1 cellular context compared by ENCODE assay signal in genomic region chr7:10973061-10973941, GRCh38.
TF ChIP-seq lines count a peak whose summit lies in the region.

A gene with protein sequence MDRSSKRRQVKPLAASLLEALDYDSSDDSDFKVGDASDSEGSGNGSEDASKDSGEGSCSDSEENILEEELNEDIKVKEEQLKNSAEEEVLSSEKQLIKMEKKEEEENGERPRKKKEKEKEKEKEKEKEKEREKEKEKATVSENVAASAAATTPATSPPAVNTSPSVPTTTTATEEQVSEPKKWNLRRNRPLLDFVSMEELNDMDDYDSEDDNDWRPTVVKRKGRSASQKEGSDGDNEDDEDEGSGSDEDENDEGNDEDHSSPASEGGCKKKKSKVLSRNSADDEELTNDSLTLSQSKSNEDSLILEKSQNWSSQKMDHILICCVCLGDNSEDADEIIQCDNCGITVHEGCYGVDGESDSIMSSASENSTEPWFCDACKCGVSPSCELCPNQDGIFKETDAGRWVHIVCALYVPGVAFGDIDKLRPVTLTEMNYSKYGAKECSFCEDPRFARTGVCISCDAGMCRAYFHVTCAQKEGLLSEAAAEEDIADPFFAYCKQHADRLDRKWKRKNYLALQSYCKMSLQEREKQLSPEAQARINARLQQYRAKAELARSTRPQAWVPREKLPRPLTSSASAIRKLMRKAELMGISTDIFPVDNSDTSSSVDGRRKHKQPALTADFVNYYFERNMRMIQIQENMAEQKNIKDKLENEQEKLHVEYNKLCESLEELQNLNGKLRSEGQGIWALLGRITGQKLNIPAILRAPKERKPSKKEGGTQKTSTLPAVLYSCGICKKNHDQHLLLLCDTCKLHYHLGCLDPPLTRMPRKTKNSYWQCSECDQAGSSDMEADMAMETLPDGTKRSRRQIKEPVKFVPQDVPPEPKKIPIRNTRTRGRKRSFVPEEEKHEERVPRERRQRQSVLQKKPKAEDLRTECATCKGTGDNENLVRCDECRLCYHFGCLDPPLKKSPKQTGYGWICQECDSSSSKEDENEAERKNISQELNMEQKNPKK (plus strand): TSS chr7:10973872. CDS start chr7:10974324, 452 bp downstream.

TF ChIP-seq in HepG2, 621 proteins besides CTCF, POLR2A, EP300 and RAD21 (continued from another document and continues in another):
- TF ChIP-seq, protein P1, sequence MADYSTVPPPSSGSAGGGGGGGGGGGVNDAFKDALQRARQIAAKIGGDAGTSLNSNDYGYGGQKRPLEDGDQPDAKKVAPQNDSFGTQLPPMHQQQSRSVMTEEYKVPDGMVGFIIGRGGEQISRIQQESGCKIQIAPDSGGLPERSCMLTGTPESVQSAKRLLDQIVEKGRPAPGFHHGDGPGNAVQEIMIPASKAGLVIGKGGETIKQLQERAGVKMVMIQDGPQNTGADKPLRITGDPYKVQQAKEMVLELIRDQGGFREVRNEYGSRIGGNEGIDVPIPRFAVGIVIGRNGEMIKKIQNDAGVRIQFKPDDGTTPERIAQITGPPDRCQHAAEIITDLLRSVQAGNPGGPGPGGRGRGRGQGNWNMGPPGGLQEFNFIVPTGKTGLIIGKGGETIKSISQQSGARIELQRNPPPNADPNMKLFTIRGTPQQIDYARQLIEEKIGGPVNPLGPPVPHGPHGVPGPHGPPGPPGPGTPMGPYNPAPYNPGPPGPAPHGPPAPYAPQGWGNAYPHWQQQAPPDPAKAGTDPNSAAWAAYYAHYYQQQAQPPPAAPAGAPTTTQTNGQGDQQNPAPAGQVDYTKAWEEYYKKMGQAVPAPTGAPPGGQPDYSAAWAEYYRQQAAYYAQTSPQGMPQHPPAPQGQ (CRISPR knock-in tag; IDR thresholded peaks at IDR 0.05; ENCODE audit: borderline replicate concordance): no peak
- TF ChIP-seq, protein P2, sequence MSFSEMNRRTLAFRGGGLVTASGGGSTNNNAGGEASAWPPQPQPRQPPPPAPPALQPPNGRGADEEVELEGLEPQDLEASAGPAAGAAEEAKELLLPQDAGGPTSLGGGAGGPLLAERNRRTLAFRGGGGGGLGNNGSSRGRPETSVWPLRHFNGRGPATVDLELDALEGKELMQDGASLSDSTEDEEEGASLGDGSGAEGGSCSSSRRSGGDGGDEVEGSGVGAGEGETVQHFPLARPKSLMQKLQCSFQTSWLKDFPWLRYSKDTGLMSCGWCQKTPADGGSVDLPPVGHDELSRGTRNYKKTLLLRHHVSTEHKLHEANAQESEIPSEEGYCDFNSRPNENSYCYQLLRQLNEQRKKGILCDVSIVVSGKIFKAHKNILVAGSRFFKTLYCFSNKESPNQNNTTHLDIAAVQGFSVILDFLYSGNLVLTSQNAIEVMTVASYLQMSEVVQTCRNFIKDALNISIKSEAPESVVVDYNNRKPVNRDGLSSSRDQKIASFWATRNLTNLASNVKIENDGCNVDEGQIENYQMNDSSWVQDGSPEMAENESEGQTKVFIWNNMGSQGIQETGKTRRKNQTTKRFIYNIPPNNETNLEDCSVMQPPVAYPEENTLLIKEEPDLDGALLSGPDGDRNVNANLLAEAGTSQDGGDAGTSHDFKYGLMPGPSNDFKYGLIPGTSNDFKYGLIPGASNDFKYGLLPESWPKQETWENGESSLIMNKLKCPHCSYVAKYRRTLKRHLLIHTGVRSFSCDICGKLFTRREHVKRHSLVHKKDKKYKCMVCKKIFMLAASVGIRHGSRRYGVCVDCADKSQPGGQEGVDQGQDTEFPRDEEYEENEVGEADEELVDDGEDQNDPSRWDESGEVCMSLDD (CRISPR knock-in tag; IDR thresholded peaks at IDR 0.05; ENCODE audit: borderline replicate concordance): no peak
- TF ChIP-seq DPF2 (CRISPR knock-in tag; IDR thresholded peaks at IDR 0.05; ENCODE audit: borderline replicate concordance, low read depth): no peak
- TF ChIP-seq ZFP62 (CRISPR knock-in tag; IDR thresholded peaks at IDR 0.05): no peak
- TF ChIP-seq, protein P3, sequence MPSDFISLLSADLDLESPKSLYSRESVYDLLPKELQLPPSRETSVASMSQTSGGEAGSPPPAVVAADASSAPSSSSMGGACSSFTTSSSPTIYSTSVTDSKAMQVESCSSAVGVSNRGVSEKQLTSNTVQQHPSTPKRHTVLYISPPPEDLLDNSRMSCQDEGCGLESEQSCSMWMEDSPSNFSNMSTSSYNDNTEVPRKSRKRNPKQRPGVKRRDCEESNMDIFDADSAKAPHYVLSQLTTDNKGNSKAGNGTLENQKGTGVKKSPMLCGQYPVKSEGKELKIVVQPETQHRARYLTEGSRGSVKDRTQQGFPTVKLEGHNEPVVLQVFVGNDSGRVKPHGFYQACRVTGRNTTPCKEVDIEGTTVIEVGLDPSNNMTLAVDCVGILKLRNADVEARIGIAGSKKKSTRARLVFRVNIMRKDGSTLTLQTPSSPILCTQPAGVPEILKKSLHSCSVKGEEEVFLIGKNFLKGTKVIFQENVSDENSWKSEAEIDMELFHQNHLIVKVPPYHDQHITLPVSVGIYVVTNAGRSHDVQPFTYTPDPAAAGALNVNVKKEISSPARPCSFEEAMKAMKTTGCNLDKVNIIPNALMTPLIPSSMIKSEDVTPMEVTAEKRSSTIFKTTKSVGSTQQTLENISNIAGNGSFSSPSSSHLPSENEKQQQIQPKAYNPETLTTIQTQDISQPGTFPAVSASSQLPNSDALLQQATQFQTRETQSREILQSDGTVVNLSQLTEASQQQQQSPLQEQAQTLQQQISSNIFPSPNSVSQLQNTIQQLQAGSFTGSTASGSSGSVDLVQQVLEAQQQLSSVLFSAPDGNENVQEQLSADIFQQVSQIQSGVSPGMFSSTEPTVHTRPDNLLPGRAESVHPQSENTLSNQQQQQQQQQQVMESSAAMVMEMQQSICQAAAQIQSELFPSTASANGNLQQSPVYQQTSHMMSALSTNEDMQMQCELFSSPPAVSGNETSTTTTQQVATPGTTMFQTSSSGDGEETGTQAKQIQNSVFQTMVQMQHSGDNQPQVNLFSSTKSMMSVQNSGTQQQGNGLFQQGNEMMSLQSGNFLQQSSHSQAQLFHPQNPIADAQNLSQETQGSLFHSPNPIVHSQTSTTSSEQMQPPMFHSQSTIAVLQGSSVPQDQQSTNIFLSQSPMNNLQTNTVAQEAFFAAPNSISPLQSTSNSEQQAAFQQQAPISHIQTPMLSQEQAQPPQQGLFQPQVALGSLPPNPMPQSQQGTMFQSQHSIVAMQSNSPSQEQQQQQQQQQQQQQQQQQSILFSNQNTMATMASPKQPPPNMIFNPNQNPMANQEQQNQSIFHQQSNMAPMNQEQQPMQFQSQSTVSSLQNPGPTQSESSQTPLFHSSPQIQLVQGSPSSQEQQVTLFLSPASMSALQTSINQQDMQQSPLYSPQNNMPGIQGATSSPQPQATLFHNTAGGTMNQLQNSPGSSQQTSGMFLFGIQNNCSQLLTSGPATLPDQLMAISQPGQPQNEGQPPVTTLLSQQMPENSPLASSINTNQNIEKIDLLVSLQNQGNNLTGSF (CRISPR knock-in tag; IDR thresholded peaks at IDR 0.05): no peak
- TF ChIP-seq PAX8 (CRISPR knock-in tag; IDR thresholded peaks at IDR 0.05; ENCODE audit: borderline replicate concordance): no peak
- TF ChIP-seq, protein P4, sequence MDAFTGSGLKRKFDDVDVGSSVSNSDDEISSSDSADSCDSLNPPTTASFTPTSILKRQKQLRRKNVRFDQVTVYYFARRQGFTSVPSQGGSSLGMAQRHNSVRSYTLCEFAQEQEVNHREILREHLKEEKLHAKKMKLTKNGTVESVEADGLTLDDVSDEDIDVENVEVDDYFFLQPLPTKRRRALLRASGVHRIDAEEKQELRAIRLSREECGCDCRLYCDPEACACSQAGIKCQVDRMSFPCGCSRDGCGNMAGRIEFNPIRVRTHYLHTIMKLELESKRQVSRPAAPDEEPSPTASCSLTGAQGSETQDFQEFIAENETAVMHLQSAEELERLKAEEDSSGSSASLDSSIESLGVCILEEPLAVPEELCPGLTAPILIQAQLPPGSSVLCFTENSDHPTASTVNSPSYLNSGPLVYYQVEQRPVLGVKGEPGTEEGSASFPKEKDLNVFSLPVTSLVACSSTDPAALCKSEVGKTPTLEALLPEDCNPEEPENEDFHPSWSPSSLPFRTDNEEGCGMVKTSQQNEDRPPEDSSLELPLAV (CRISPR knock-in tag; conservative IDR thresholded peaks at IDR 0.05; ENCODE audit: low read depth): no peak
- no peak for TF ChIP-seq LCORL (IDR thresholded peaks at IDR 0.05)
- TF ChIP-seq LCORL (CRISPR knock-in tag; IDR thresholded peaks at IDR 0.05): peak; percentile 5; the same call in 1 of the 2 replicates
- peak; percentile 75 to 82 for TF ChIP-seq NR2F1 (CRISPR knock-in tag; IDR thresholded peaks at IDR 0.05)
- no peak for TF ChIP-seq JUN (CRISPR knock-in tag; IDR thresholded peaks at IDR 0.05)
- TF ChIP-seq ZNF33B (CRISPR knock-in tag; IDR thresholded peaks at IDR 0.05): 0 out of 2 replicates have a peak, but pooled peaks have one; percentile 57
- peak; percentile 28; the same call in 1 of the 2 replicates for TF ChIP-seq FOXK1 (CRISPR knock-in tag; IDR thresholded peaks at IDR 0.05; ENCODE audit: borderline replicate concordance, low read depth)
- TF ChIP-seq WIZ (CRISPR knock-in tag; IDR thresholded peaks at IDR 0.05): no peak
- TF ChIP-seq HNF4G (IDR thresholded peaks at IDR 0.05; ENCODE audit: borderline replicate concordance, low read depth, low read length): peak; percentile 91
- TF ChIP-seq HNF4G (CRISPR knock-in tag; IDR thresholded peaks at IDR 0.05; ENCODE audit: borderline replicate concordance, low read depth): peak; percentile 65; the same call in 1 of the 2 replicates
- TF ChIP-seq, protein P5, sequence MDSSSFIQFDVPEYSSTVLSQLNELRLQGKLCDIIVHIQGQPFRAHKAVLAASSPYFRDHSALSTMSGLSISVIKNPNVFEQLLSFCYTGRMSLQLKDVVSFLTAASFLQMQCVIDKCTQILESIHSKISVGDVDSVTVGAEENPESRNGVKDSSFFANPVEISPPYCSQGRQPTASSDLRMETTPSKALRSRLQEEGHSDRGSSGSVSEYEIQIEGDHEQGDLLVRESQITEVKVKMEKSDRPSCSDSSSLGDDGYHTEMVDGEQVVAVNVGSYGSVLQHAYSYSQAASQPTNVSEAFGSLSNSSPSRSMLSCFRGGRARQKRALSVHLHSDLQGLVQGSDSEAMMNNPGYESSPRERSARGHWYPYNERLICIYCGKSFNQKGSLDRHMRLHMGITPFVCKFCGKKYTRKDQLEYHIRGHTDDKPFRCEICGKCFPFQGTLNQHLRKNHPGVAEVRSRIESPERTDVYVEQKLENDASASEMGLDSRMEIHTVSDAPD (CRISPR knock-in tag; IDR thresholded peaks at IDR 0.05): no peak
- TF ChIP-seq FOXP1 (IDR thresholded peaks at IDR 0.05): no peak
- no peak for TF ChIP-seq FOXP1 (CRISPR knock-in tag; IDR thresholded peaks at IDR 0.05)
- TF ChIP-seq SATB2 (CRISPR knock-in tag; IDR thresholded peaks at IDR 0.05): no peak
- peak; percentile 67; the same call in 1 of the 2 replicates for TF ChIP-seq ZNF235 (CRISPR knock-in tag; IDR thresholded peaks at IDR 0.05; ENCODE audit: borderline replicate concordance)
- TF ChIP-seq KLF16 (CRISPR knock-in tag; IDR thresholded peaks at IDR 0.05): no peak; a peak in 1 of 4 replicates
- TF ChIP-seq IKZF1 (IDR thresholded peaks at IDR 0.05): no peak
- TF ChIP-seq ZBTB8A (CRISPR knock-in tag; IDR thresholded peaks at IDR 0.05; ENCODE audit: borderline replicate concordance, low read depth): no peak
- TF ChIP-seq NFKB2 (CRISPR knock-in tag; IDR thresholded peaks at IDR 0.05; ENCODE audit: borderline replicate concordance): no peak
- no peak for TF ChIP-seq RFXANK (CRISPR knock-in tag; IDR thresholded peaks at IDR 0.05)
- TF ChIP-seq MXI1 (IDR thresholded peaks at IDR 0.05; ENCODE audit: borderline replicate concordance, low read depth, low read length): peak; percentile 86; the same call in 1 of the 3 replicates
- TF ChIP-seq ZNF646 (CRISPR knock-in tag; IDR thresholded peaks at IDR 0.05): no peak
- 0 out of 2 replicates have a peak, but pooled peaks have one; percentile 15 for TF ChIP-seq ZNF614 (CRISPR knock-in tag; IDR thresholded peaks at IDR 0.05; ENCODE audit: borderline replicate concordance)
- no peak for TF ChIP-seq HES4 (CRISPR knock-in tag; IDR thresholded peaks at IDR 0.05; ENCODE audit: borderline replicate concordance)
- TF ChIP-seq ARNT (IDR thresholded peaks at IDR 0.05): no peak
- no peak for TF ChIP-seq XBP1 (CRISPR knock-in tag; IDR thresholded peaks at IDR 0.05)
- TF ChIP-seq SALL2 (CRISPR knock-in tag; IDR thresholded peaks at IDR 0.05): no peak
- TF ChIP-seq, protein P6, sequence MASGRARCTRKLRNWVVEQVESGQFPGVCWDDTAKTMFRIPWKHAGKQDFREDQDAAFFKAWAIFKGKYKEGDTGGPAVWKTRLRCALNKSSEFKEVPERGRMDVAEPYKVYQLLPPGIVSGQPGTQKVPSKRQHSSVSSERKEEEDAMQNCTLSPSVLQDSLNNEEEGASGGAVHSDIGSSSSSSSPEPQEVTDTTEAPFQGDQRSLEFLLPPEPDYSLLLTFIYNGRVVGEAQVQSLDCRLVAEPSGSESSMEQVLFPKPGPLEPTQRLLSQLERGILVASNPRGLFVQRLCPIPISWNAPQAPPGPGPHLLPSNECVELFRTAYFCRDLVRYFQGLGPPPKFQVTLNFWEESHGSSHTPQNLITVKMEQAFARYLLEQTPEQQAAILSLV (CRISPR knock-in tag; IDR thresholded peaks at IDR 0.05; ENCODE audit: borderline replicate concordance): 0 out of 2 replicates have a peak, but pooled peaks have one; percentile 73
